10 cellular contexts compared by ENCODE assay signal in the genomic region with DNA sequence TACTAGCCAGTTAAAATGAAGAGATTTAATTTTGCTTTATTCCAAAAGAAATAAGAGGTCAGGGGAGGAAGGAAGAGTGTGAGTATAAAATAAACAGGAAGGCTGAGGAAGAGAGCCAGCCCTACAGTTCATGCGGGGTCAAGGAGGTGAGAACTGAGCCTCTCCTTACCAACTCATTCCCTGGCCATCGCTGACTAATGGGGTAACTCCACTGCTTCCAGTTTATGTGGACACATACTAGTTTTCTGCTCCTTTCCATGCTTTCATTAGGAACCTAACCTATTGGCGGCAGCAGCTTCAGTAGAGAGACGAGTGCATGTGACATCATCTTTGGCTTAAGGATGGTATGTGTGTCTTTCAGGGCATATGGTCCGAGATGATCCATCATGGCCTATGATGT.
"Had no signal": no experiment of that assay in that cellular context is flagged by ENCODE, and none has a peak within 500 bp of the region (broad histone marks: within the 10 kb centered on the region; RNA-seq: fewer than 3 reads in every experiment).

No MANE protein-coding gene starts in this region.

- H3K4me3 ChIP-seq: testis, upper lobe of right lung had no signal

- H3K27ac Mint-ChIP-seq: activated CD4-positive, alpha-beta T cell treated with anti-CD3 and anti-CD28 coated beads, Interleukin-2, amount 10 ng/mL, durations not matched to agents 7 days and 5 days; activated naive CD4-positive, alpha-beta T cell treated with anti-CD3 and anti-CD28 coated beads for 36 hours; stimulated activated naive CD8-positive, alpha-beta T cell treated with anti-CD3 and anti-CD28 coated beads, Interleukin-15, amount 100 ng/mL, for 72 hours had no signal

- H3K4me3 Mint-ChIP-seq: activated CD4-positive, alpha-beta T cell treated with anti-CD3 and anti-CD28 coated beads, Interleukin-2, amount 10 ng/mL, durations not matched to agents 7 days and 5 days; activated naive CD4-positive, alpha-beta T cell treated with anti-CD3 and anti-CD28 coated beads for 36 hours; central memory CD8-positive, alpha-beta T cell; stimulated activated naive CD8-positive, alpha-beta T cell treated with anti-CD3 and anti-CD28 coated beads, Interleukin-15, amount 100 ng/mL, for 72 hours had no signal

- H3K9me3 Mint-ChIP-seq: activated CD4-positive, alpha-beta T cell treated with anti-CD3 and anti-CD28 coated beads, Interleukin-2, amount 10 ng/mL, durations not matched to agents 7 days and 5 days; activated naive CD4-positive, alpha-beta T cell treated with anti-CD3 and anti-CD28 coated beads for 36 hours; central memory CD8-positive, alpha-beta T cell had no signal

- H3K27ac ChIP-seq: testis, upper lobe of right lung had no signal

- H3K4me1 ChIP-seq: testis, upper lobe of right lung had no signal

- H3K27me3 Mint-ChIP-seq: stimulated activated naive CD8-positive, alpha-beta T cell treated with anti-CD3 and anti-CD28 coated beads, Interleukin-15, amount 100 ng/mL, for 72 hours had no signal

- H3K9me3 ChIP-seq: testis, upper lobe of right lung had no signal

- H3K27me3 ChIP-seq: testis, upper lobe of right lung had no signal

- H3K4me1 Mint-ChIP-seq: activated CD4-positive, alpha-beta T cell treated with anti-CD3 and anti-CD28 coated beads, Interleukin-2, amount 10 ng/mL, durations not matched to agents 7 days and 5 days; central memory CD8-positive, alpha-beta T cell; stimulated activated naive CD8-positive, alpha-beta T cell treated with anti-CD3 and anti-CD28 coated beads, Interleukin-15, amount 100 ng/mL, for 72 hours had no signal

- DNase-seq: activated CD4-positive, alpha-beta T cell treated with anti-CD3 and anti-CD28 coated beads, Interleukin-2, amount 10 ng/mL, durations not matched to agents 7 days and 5 days; activated CD8-positive, alpha-beta memory T cell treated with anti-CD3 and anti-CD28 coated beads for 24 hours; activated naive CD4-positive, alpha-beta T cell treated with anti-CD3 and anti-CD28 coated beads for 36 hours; cortex of kidney; effector CD8-positive, alpha-beta T cell; stimulated activated CD4-positive, alpha-beta T cell treated with anti-CD3 and anti-CD28 coated beads, Interleukin-4, amount 100 ng/mL, for 24 hours; stimulated activated naive CD8-positive, alpha-beta T cell treated with anti-CD3 and anti-CD28 coated beads, Interleukin-15, amount 100 ng/mL, for 72 hours; testis; upper lobe of right lung had no signal

- H3K36me3 ChIP-seq: upper lobe of right lung had no signal
